In the genomic region with DNA sequence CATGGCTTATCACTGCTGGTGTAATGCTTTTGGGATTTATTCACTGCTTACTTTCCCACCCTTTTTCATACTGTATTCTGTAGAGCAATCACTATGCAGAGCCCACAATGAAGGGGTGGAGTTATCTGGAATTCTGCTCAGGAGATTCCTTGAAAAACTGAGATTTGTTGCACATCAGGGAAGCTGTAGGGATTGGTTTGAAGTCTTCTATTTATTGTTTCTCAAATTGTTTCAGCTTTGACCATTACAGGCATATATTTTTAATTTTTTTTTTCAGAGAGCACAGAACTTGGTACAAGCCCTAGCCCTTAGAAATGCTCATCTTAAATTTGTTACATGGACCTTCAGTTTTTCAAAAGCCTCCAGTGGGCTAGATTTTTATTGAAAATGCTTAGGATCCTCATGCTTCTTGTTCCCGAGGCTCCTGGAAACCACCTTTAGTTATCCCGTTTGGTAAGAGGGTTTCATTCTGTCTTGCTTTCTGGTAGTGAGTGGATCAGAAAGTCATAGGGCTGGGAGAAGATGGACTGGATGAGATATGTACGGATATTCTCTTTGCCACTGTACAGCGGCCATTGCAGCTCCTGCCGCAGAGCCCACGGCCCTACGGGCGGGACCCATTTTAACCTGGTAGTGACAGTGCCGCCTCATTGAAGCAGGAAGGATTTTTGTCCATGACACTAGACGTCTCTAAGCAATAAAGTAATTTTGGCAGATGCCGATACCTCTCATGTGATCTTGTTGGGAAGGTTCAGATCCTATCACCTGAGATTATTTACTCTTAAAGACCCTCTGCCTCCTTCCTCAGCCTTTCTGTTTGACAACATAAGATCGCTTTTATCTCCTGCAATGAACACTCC, we compare ENCODE assay signal across 8 cellular contexts. TPM values are rescaled to one million over a fixed set of nuclear protein-coding genes. Genes with fewer than 3 reads are reported as not detected.
DNase-seq lines count a peak whose midpoint lies in the region; ATAC-seq and TF ChIP-seq lines count a peak whose summit lies in the region.

No MANE protein-coding gene starts in this region.

- DNase-seq in glomerular visceral epithelial cell (ENCODE audit: extremely low spot score) = peak; percentile 8
- no peak for DNase-seq in germinal center (ENCODE audit: low spot score)

- H3K9ac ChIP-seq in ES-I3 (ENCODE audit: low read depth, low read length) = peak overlapping the region; percentile 71
- H3K9ac ChIP-seq in skeletal muscle tissue (ENCODE audit: low read depth in 1 of 3, low read length in 3 of 3) = peak overlapping the region; percentile 82 to 87 (median 86)

- H3K4me1 ChIP-seq in ES-I3 (ENCODE audit: insufficient read depth, low read length) = no peaks in the 10 kb centered on the region; the same call in 1 of the 2 replicates
- H3K4me1 ChIP-seq in skeletal muscle tissue (ENCODE audit: control insufficient read depth in 3 of 3, insufficient read depth in 3 of 3, low read length in 3 of 3) = peaks cover 4 to 12% (median 7%) of the 10 kb centered on the region in 3 donors

- H3K27me3 ChIP-seq in skeletal muscle tissue (ENCODE audit: control insufficient read depth in 3 of 3, insufficient read depth in 3 of 3, low read length in 3 of 3) = peaks cover 13 to 21% (median 21%) of the 10 kb centered on the region in 3 donors

- H3K36me3 ChIP-seq in ES-I3 (ENCODE audit: insufficient read depth, low read length) (no peaks in the 10 kb centered on the region), skeletal muscle tissue (ENCODE audit: control insufficient read depth in 3 of 3, insufficient read depth in 3 of 3, low read length in 3 of 3) (no peaks in the 10 kb centered on the region)

- H3K4me3 ChIP-seq in skeletal muscle tissue (ENCODE audit: low read length in 3 of 3) = peak overlapping the region; percentile 82 to 90 (median 86)

- no peak for TF ChIP-seq EP300 in Ishikawa (IDR thresholded peaks at IDR 0.05; ENCODE audit: borderline replicate concordance)

- H3K9me3 ChIP-seq in ES-I3 (ENCODE audit: control insufficient read depth, insufficient read depth, low read length) (no peaks in the 10 kb centered on the region), skeletal muscle tissue (ENCODE audit: control insufficient read depth in 3 of 3, low read length in 3 of 3) (no peaks in the 10 kb centered on the region)

- no peak for TF ChIP-seq RAD21 in Ishikawa (IDR thresholded peaks at IDR 0.05; ENCODE audit: low read depth)

- H3K27ac ChIP-seq in VCaP = peak overlapping the region; percentile 80
- H3K27ac ChIP-seq in skeletal muscle tissue (ENCODE audit: low read depth, low read length) = peak overlapping the region; percentile 78

- ATAC-seq in HG02840 (IDR thresholded peaks at IDR 0.05; ENCODE audit: low FRiP score, unreplicated experiment) (no peak), GM19324 (IDR thresholded peaks at IDR 0.05; ENCODE audit: low FRiP score, unreplicated experiment) (no peak)

- TF ChIP-seq CTCF in VCaP (conservative IDR thresholded peaks at IDR 0.05) = no peak

TF ChIP-seq in Ishikawa, 13 proteins besides CTCF, POLR2A, EP300 and RAD21:
- TF ChIP-seq, protein P1, sequence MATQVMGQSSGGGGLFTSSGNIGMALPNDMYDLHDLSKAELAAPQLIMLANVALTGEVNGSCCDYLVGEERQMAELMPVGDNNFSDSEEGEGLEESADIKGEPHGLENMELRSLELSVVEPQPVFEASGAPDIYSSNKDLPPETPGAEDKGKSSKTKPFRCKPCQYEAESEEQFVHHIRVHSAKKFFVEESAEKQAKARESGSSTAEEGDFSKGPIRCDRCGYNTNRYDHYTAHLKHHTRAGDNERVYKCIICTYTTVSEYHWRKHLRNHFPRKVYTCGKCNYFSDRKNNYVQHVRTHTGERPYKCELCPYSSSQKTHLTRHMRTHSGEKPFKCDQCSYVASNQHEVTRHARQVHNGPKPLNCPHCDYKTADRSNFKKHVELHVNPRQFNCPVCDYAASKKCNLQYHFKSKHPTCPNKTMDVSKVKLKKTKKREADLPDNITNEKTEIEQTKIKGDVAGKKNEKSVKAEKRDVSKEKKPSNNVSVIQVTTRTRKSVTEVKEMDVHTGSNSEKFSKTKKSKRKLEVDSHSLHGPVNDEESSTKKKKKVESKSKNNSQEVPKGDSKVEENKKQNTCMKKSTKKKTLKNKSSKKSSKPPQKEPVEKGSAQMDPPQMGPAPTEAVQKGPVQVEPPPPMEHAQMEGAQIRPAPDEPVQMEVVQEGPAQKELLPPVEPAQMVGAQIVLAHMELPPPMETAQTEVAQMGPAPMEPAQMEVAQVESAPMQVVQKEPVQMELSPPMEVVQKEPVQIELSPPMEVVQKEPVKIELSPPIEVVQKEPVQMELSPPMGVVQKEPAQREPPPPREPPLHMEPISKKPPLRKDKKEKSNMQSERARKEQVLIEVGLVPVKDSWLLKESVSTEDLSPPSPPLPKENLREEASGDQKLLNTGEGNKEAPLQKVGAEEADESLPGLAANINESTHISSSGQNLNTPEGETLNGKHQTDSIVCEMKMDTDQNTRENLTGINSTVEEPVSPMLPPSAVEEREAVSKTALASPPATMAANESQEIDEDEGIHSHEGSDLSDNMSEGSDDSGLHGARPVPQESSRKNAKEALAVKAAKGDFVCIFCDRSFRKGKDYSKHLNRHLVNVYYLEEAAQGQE (IDR thresholded peaks at IDR 0.05; ENCODE audit: low read depth) = no peak
- peak; percentile 82 for TF ChIP-seq YY1 (IDR thresholded peaks at IDR 0.05; ENCODE audit: low read depth)

RNA-seq across cellular contexts. Expression of gene ZNF184, which starts 45.3 kb away (rescaled TPM):
- total RNA-seq in skeletal muscle tissue = 11.5 TPM
